In genomic region chr1:230327892-230328284, GRCh38 we compare ENCODE assay signal across 11 cellular contexts.
DNase-seq lines count a peak whose midpoint lies in the region; ATAC-seq and TF ChIP-seq lines count a peak whose summit lies in the region.
"Had no signal": no experiment of that assay in that cellular context is flagged by ENCODE, and none has a peak within 500 bp of the region (broad histone marks: within the 10 kb centered on the region; RNA-seq: fewer than 3 reads in every experiment).

No MANE protein-coding gene starts in this region.

- TF ChIP-seq CTCF in spleen (IDR thresholded peaks at IDR 0.05 in 8 of 11, conservative IDR thresholded peaks at IDR 0.05 in 3 of 11) = no peak

- H3K4me3 ChIP-seq in spleen = no peak overlapping the region
- H3K4me3 ChIP-seq in CD4-positive, alpha-beta memory T cell (ENCODE audit: low read length in 2 of 2) = no peak overlapping the region

- WGBS in spleen, 5 donors = 74 to 92% (median 77%) methylated on average over 9 of the region's 9 CpGs

- peak overlapping the region; percentile 4 to 70 for H3K4me3 Mint-ChIP-seq in activated T-cell treated with anti-CD3 and anti-CD28 coated beads, Interleukin-2, amount 50 U/mL, for 72 hours
- H3K4me3 Mint-ChIP-seq in CD4-positive, alpha-beta memory T cell = peak overlapping the region in 3 of 8 donors; percentile 22 to 61 (median 23)
- H3K4me3 Mint-ChIP-seq: naive thymus-derived CD8-positive, alpha-beta T cell had no signal

- intact Hi-C loops in spleen (cut with DNase I; ENCODE audit: low total_unique reads) (no loop called here), posterior cingulate gyrus (cut with DNase I) (no loop called here)
- intact Hi-C loops in CD4-positive, alpha-beta memory T cell (cut with micrococcal nuclease) = no loop called here

- H3K36me3 Mint-ChIP-seq in activated T-cell treated with anti-CD3 and anti-CD28 coated beads, Interleukin-2, amount 50 U/mL, for 72 hours (ENCODE audit: insufficient read depth in 2 of 2) = no peaks in the 10 kb centered on the region
- no peaks in the 10 kb centered on the region for H3K36me3 Mint-ChIP-seq in CD4-positive, alpha-beta memory T cell
- H3K36me3 Mint-ChIP-seq: naive thymus-derived CD8-positive, alpha-beta T cell had no signal

- H3K27me3 ChIP-seq in spleen (replicated peaks in 1 of 7) = peaks cover 0 to 8% (median 0%) of the 10 kb centered on the region in 7 donors
- no peaks in the 10 kb centered on the region for H3K27me3 ChIP-seq in CD4-positive, alpha-beta memory T cell (ENCODE audit: insufficient read depth, low read length)

- H3K4me1 ChIP-seq in spleen = peaks cover 0 to 11% (median 0%) of the 10 kb centered on the region in 6 donors
- H3K4me1 ChIP-seq in CD4-positive, alpha-beta memory T cell (ENCODE audit: insufficient read depth, low read length) = no peaks in the 10 kb centered on the region

- H3K9me3 ChIP-seq in spleen = no peaks in the 10 kb centered on the region
- H3K9me3 ChIP-seq in CD4-positive, alpha-beta memory T cell (ENCODE audit: control insufficient read depth in 1 of 2, low read length in 2 of 2) = no peaks in the 10 kb centered on the region

- POLR2A ChIA-PET in CD4-positive, alpha-beta memory T cell (lab: Charles Lee; ENCODE audit: partially characterized antibody) = no interaction called here

- CTCF ChIA-PET in CD4-positive, alpha-beta memory T cell (lab: Charles Lee; ENCODE audit: partially characterized antibody) = no interaction called here

- TF ChIP-seq POLR2A in spleen (IDR thresholded peaks at IDR 0.05) = no peak

- H3K27me3 Mint-ChIP-seq in activated T-cell treated with anti-CD3 and anti-CD28 coated beads, Interleukin-2, amount 50 U/mL, for 72 hours (ENCODE audit: low read depth) = peaks cover 5% of the 10 kb centered on the region
- peaks cover 2 to 4% of the 10 kb centered on the region in 2 donors for H3K27me3 Mint-ChIP-seq in CD4-positive, alpha-beta memory T cell

- no peak overlapping the region for H3K27ac ChIP-seq in spleen
- H3K27ac ChIP-seq in CD4-positive, alpha-beta memory T cell (ENCODE audit: low read depth, low read length) = no peak overlapping the region

- no peaks in the 10 kb centered on the region for H3K9me3 Mint-ChIP-seq in activated T-cell treated with anti-CD3 and anti-CD28 coated beads, Interleukin-2, amount 50 U/mL, for 72 hours
- no peaks in the 10 kb centered on the region for H3K9me3 Mint-ChIP-seq in CD4-positive, alpha-beta memory T cell
- H3K9me3 Mint-ChIP-seq: naive thymus-derived CD8-positive, alpha-beta T cell had no signal

- H3K27ac Mint-ChIP-seq in activated T-cell treated with anti-CD3 and anti-CD28 coated beads, Interleukin-2, amount 50 U/mL, for 72 hours = peak overlapping the region; percentile 41
- peak overlapping the region in 1 of 7 donors; percentile 8 for H3K27ac Mint-ChIP-seq in CD4-positive, alpha-beta memory T cell
- H3K27ac Mint-ChIP-seq: naive thymus-derived CD8-positive, alpha-beta T cell had no signal

- peak; percentile 39 to 50 for DNase-seq in activated T-cell treated with anti-CD3 and anti-CD28 coated beads, Interleukin-2, amount 50 U/mL, for 72 hours
- peak; percentile 58 for DNase-seq in spleen
- no peak for DNase-seq in CD4-positive, alpha-beta memory T cell
- DNase-seq in posterior cingulate gyrus = no peak
- DNase-seq in DMS53 treated with DMSO at 0.1 percent for 48 hours (lab: John Stamatoyannopoulos, UW; ENCODE audit: unreplicated experiment) = no peak
- DNase-seq: DND-41; naive thymus-derived CD8-positive, alpha-beta T cell; NCI-H1092 had no signal

- H3K36me3 ChIP-seq in spleen = no peaks in the 10 kb centered on the region
- H3K36me3 ChIP-seq in CD4-positive, alpha-beta memory T cell (ENCODE audit: insufficient read depth, low read length) = no peaks in the 10 kb centered on the region

- peak; percentile 79 for ATAC-seq in GM18502 (IDR thresholded peaks at IDR 0.05; ENCODE audit: poor library complexity, unreplicated experiment)
- ATAC-seq in HG03045 (IDR thresholded peaks at IDR 0.05; ENCODE audit: unreplicated experiment) = peak; percentile 54
- peak; percentile 80 to 90 for ATAC-seq in activated T-cell treated with anti-CD3 and anti-CD28 coated beads, Interleukin-2, amount 50 U/mL, for 72 hours (replicated peaks in 1 of 2)
- no peak for ATAC-seq in GM21528 (IDR thresholded peaks at IDR 0.05; ENCODE audit: low FRiP score, unreplicated experiment)
- ATAC-seq: naive thymus-derived CD8-positive, alpha-beta T cell had no signal

- peaks cover 8% of the 10 kb centered on the region for H3K4me1 Mint-ChIP-seq in activated T-cell treated with anti-CD3 and anti-CD28 coated beads, Interleukin-2, amount 50 U/mL, for 72 hours (ENCODE audit: low read depth)
- peaks cover 5 to 11% (median 7%) of the 10 kb centered on the region in 4 donors for H3K4me1 Mint-ChIP-seq in CD4-positive, alpha-beta memory T cell
- H3K4me1 Mint-ChIP-seq: naive thymus-derived CD8-positive, alpha-beta T cell had no signal

Comparison
In these comparisons a context has a peak if more than half of its experiments do, and no peak if none do; other contexts are left out.
1. DNase-seq: peak in activated T-cell treated with anti-CD3 and anti-CD28 coated beads, Interleukin-2, amount 50 U/mL, for 72 hours (2 of 2) and spleen (single experiment); none in CD4-positive, alpha-beta memory T cell (0 of 5), posterior cingulate gyrus (0 of 10) and DMS53 treated with DMSO at 0.1 percent for 48 hours (single experiment).